20 cellular contexts compared by ENCODE assay signal in the genomic region with DNA sequence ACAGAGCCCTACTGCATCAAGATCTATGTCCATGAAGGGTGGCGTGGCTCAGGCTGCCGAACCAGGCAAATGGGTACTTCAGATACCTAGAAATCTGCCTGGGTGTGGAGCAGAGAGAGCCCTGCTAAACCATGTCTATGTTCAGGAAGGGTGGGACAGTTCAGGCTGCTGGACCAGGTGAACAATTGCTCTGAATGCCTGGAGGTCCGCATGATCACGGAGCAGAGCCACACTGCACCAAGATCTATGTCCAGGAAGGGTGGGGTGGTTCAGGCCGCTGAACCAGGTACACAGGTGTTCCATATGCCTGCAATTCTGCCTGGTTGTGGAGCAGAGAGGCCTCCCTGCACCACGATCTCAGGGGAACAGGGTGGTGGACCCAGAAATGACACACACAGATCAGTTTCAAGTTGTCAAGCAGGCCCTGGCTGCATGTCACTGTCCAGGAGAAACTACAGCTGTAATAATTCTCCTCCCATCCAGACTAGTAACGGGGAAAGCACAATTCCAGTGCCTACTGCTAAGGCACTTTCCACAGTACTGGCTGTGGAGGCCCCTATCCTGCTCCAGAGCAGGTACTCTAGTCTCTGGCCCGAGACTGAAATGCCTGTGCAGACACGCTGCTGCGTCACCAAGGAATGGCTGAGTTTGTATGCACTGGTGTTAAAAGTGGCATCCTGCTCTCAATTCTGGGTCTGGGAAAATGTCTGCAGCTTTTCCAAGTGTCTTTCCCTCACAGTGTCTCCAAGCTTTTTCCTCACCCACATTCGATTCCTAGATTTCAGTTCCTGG.
"Had no signal": no experiment of that assay in that cellular context is flagged by ENCODE, and none has a peak within 500 bp of the region (broad histone marks: within the 10 kb centered on the region; RNA-seq: fewer than 3 reads in every experiment).

No MANE protein-coding gene starts in this region.

- H3K27me3 ChIP-seq: gastrocnemius medialis, heart right ventricle, neutrophil, stomach, transverse colon had no signal

- H3K9me3 Mint-ChIP-seq: dendritic cell treated with granulocyte-macrophage colony-stimulating factor and Interleukin-4, amounts not matched to agents 40 ng/mL and 50 ng/mL, for 4 days had no signal

- ATAC-seq: gastrocnemius medialis, heart right ventricle, lower lobe of right lung, sciatic nerve had no signal

- H3K9me3 ChIP-seq: gastrocnemius medialis, lower lobe of right lung, neutrophil, thoracic aorta, transverse colon had no signal

- H3K27ac Mint-ChIP-seq: dendritic cell treated with granulocyte-macrophage colony-stimulating factor and Interleukin-4, amounts not matched to agents 40 ng/mL and 50 ng/mL, for 4 days had no signal

- H3K27me3 Mint-ChIP-seq: dendritic cell treated with granulocyte-macrophage colony-stimulating factor and Interleukin-4, amounts not matched to agents 40 ng/mL and 50 ng/mL, for 4 days; naive B cell had no signal

- H3K27ac ChIP-seq: gastrocnemius medialis, heart right ventricle, left ventricle myocardium inferior, lower lobe of right lung, neutrophil, stomach, thoracic aorta, transverse colon had no signal

- H3K36me3 ChIP-seq: gastrocnemius medialis, heart right ventricle, left ventricle myocardium inferior, lower lobe of right lung, neutrophil, thoracic aorta, transverse colon had no signal

- H3K4me3 Mint-ChIP-seq: dendritic cell treated with granulocyte-macrophage colony-stimulating factor and Interleukin-4, amounts not matched to agents 40 ng/mL and 50 ng/mL, for 4 days; naive B cell had no signal

- H3K4me3 ChIP-seq: gastrocnemius medialis, heart right ventricle, left ventricle myocardium inferior, lower lobe of right lung, stomach, thoracic aorta, transverse colon had no signal

- H3K4me1 ChIP-seq: gastrocnemius medialis, heart right ventricle, left ventricle myocardium inferior, lower lobe of right lung, stomach, transverse colon had no signal

- DNase-seq: cerebellar nuclear complex; erythroblast; gastrocnemius medialis; heart right ventricle; hypothalamus; left ventricle myocardium inferior; lower lobe of right lung; mesendoderm; naive B cell; posterior cingulate gyrus; stimulated activated CD4-positive, alpha-beta T cell treated with anti-CD3 and anti-CD28 coated beads, Interleukin-2, amount 100 ng/mL, for 24 hours; stimulated activated CD4-positive, alpha-beta T cell treated with anti-CD3 and anti-CD28 coated beads, Interleukin-4, amount 100 ng/mL, for 4 hours; stimulated activated naive CD4-positive, alpha-beta T cell; stomach; substantia nigra; transverse colon had no signal
